Comparison of ENCODE assay signal across 8 cellular contexts in genomic region chrX:38806054-38806389, GRCh38. TPM values are rescaled to one million over a fixed set of nuclear protein-coding genes. Genes with fewer than 3 reads are reported as not detected.
DNase-seq lines count a peak whose midpoint lies in the region; ATAC-seq, FAIRE-seq and TF ChIP-seq lines count a peak whose summit lies in the region.

No MANE protein-coding gene starts in this region.

- no peak for TF ChIP-seq CTCF in GM23338 (conservative IDR thresholded peaks at IDR 0.05; ENCODE audit: low read depth in 2 of 2)
- TF ChIP-seq CTCF in fibroblast of pulmonary artery (IDR thresholded peaks at IDR 0.05; ENCODE audit: low read length, missing control alignments): no peak

- H3K9me3 Mint-ChIP-seq in GM23338: peaks cover 2% of the 10 kb centered on the region; the same call in 2 of the 3 replicates

- no peak for FAIRE-seq in HTR-8/SVneo (lab: Jason Lieb, UNC)

- H3K9me3 ChIP-seq in BLaER1: peaks cover 22% of the 10 kb centered on the region

- peaks cover 29% of the 10 kb centered on the region for H3K4me1 ChIP-seq in BLaER1
- H3K4me1 ChIP-seq in GM23338 (ENCODE audit: insufficient read depth): peaks cover 14% of the 10 kb centered on the region

- intact Hi-C loops in sciatic nerve (cut with DNase I): no loop called here

- H3K4me3 ChIP-seq in BLaER1: peak overlapping the region; percentile 83
- H3K4me3 ChIP-seq in GM23338: peak overlapping the region; percentile 72
- peak overlapping the region; percentile 58 for H3K4me3 ChIP-seq in fibroblast of pulmonary artery (replicated peaks; ENCODE audit: low read depth, low read length)

- H3K4me1 Mint-ChIP-seq in GM23338: peaks cover 25% of the 10 kb centered on the region

- peak overlapping the region; percentile 98 for H3K27ac Mint-ChIP-seq in GM23338

- H3F3A ChIP-seq in GM23338 (replicated peaks; ENCODE audit: low read depth): no peaks in the 10 kb centered on the region

- no peak overlapping the region for H2AFZ ChIP-seq in GM23338

- peaks cover 21% of the 10 kb centered on the region for H3K27me3 Mint-ChIP-seq in GM23338 (ENCODE audit: insufficient read depth, low read depth, poor library complexity)

- H3K36me3 ChIP-seq in BLaER1: peaks cover 16% of the 10 kb centered on the region
- H3K36me3 ChIP-seq in GM23338 (ENCODE audit: insufficient read depth): peaks cover 6% of the 10 kb centered on the region; the same call in 1 of the 2 replicates

- peak overlapping the region; percentile 93 for H3K9ac ChIP-seq in BLaER1

- no peaks in the 10 kb centered on the region for H3K9me2 ChIP-seq in GM23338 (ENCODE audit: insufficient read depth)

- peaks cover 54% of the 10 kb centered on the region for H3K36me3 Mint-ChIP-seq in GM23338 (ENCODE audit: low read depth)

- ATAC-seq in GM23338 (no peak), sciatic nerve (peak; percentile 1)

- H4K20me1 ChIP-seq in BLaER1: 0 out of 2 replicates have a peak, but pooled peaks cover 4% of the 10 kb centered on the region
- no peaks in the 10 kb centered on the region for H4K20me1 ChIP-seq in GM23338 (replicated peaks; ENCODE audit: insufficient read depth)

- H3K4me3 Mint-ChIP-seq in GM23338: peak overlapping the region; percentile 100

- peak overlapping the region; percentile 80 for H3K4me2 ChIP-seq in BLaER1
- H3K4me2 ChIP-seq in GM23338: peak overlapping the region; percentile 81

- H3K27me3 ChIP-seq in BLaER1: no peaks in the 10 kb centered on the region
- no peaks in the 10 kb centered on the region for H3K27me3 ChIP-seq in GM23338 (ENCODE audit: insufficient read depth)

- peaks cover 52% of the 10 kb centered on the region for H3K79me2 ChIP-seq in GM23338 (replicated peaks; ENCODE audit: insufficient read depth)

- no peak for DNase-seq in GM23338 (ENCODE audit: low spot score)
- DNase-seq in T-helper 9 cell: peak; percentile 12
- no peak for DNase-seq in fibroblast of pulmonary artery (ENCODE audit: low read depth)
- no peak for DNase-seq in sciatic nerve (ENCODE audit: low spot score)
- DNase-seq in NOMO-1 treated with dmso at 0.1 percent for 144 hours (lab: John Stamatoyannopoulos, UW; ENCODE audit: unreplicated experiment): no peak
- no peak for DNase-seq in HTR-8/SVneo (ENCODE audit: insufficient read length, low spot score)
- no peak for DNase-seq in iPS-NIHi7 (ENCODE audit: extremely low spot score)

- H3K27ac ChIP-seq in BLaER1 (peak overlapping the region; percentile 95), GM23338 (ENCODE audit: low read depth) (peak overlapping the region; percentile 93)

TF ChIP-seq in GM23338, 12 proteins besides CTCF, POLR2A, EP300 and RAD21:
- TF ChIP-seq STAT1 (IDR thresholded peaks at IDR 0.05; ENCODE audit: unreplicated experiment): no peak
- no peak for TF ChIP-seq NANOG (IDR thresholded peaks at IDR 0.05; ENCODE audit: borderline replicate concordance)
- TF ChIP-seq ZNF114 (CRISPR knock-in tag; IDR thresholded peaks at IDR 0.05): no peak
- no peak for TF ChIP-seq JUNB (IDR thresholded peaks at IDR 0.05; ENCODE audit: unreplicated experiment)
- no peak for TF ChIP-seq REST (IDR thresholded peaks at IDR 0.05; ENCODE audit: unreplicated experiment)
- no peak for TF ChIP-seq EZH2phosphoT487 (IDR thresholded peaks at IDR 0.05; ENCODE audit: unreplicated experiment)
- TF ChIP-seq ZNF331 (CRISPR knock-in tag; IDR thresholded peaks at IDR 0.05; ENCODE audit: low read depth): no peak
- no peak for TF ChIP-seq ZNF462 (CRISPR knock-in tag; IDR thresholded peaks at IDR 0.05)
- TF ChIP-seq POLR2AphosphoS5 (IDR thresholded peaks at IDR 0.05; ENCODE audit: low read depth): no peak
- TF ChIP-seq EZH2 (IDR thresholded peaks at IDR 0.05; ENCODE audit: low read depth, unreplicated experiment): no peak
- TF ChIP-seq CREB1 (CRISPR knock-in tag; IDR thresholded peaks at IDR 0.05; ENCODE audit: low read depth): no peak

RNA-seq across cellular contexts. Expression of gene MID1IP1, which starts 4.8 kb away (rescaled TPM):
- total RNA-seq in GM23338 (2014; rRNA removed; shearing (Covaris generic)): 155 and 161 TPM in 2 replicates
- polyA plus RNA-seq in GM23338 (2016; fragmentation: Nextera tagmentation; extraction: Ambion mirVana): 26.1 and 28.5 TPM in 2 replicates
- 62.5 TPM for total RNA-seq in sciatic nerve
